1 cellular context compared by ENCODE assay signal in the genomic region with DNA sequence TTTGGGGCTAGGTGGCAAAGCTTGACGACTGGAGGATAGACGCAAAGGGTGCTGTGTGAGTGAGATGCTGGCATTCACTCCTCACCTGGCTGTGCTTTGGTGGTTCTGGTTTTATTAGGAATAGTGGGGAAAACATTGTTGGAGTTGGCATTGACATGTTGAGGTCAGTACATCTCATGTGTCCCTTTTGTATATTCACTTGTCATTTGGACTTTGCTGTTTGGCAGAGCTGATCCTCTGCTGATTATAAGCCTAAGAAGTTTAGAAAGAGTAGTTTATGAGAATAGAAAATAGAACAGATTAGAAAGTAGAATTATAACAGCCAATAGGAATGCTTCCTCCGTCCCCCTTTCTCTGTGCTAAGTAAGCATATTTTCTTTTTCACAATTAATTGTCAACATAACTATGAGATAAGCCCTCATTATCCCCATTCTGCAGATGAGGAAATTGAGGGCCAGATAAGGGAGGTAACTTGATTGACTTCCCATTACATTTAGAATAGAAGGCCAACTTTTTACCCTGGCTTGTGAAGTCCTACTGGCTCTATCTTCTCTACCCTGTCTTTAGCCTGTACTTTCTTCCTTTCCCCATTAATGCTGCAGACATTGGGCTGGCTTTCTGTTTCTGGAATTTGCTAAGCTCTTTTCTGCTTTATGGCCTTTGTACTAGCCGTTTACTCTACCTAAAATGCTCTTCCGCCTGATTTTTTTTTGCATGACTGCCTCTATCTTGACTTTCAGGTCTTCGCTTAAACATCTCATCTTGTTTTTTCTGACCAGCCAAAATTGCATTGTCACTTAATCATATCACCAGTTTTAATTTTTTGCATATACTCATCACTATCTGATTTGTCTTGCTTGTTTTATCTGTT.
TF ChIP-seq lines count a peak whose summit lies in the region.

No MANE protein-coding gene starts in this region.

TF ChIP-seq in GM12878, 131 proteins besides CTCF, POLR2A, EP300 and RAD21:
- no peak for TF ChIP-seq MXI1 (IDR thresholded peaks at IDR 0.05; ENCODE audit: low read depth, low read length)
- TF ChIP-seq EED (IDR thresholded peaks at IDR 0.05; ENCODE audit: low read depth) = no peak
- TF ChIP-seq, protein P1, sequence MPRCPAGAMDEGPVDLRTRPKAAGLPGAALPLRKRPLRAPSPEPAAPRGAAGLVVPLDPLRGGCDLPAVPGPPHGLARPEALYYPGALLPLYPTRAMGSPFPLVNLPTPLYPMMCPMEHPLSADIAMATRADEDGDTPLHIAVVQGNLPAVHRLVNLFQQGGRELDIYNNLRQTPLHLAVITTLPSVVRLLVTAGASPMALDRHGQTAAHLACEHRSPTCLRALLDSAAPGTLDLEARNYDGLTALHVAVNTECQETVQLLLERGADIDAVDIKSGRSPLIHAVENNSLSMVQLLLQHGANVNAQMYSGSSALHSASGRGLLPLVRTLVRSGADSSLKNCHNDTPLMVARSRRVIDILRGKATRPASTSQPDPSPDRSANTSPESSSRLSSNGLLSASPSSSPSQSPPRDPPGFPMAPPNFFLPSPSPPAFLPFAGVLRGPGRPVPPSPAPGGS (IDR thresholded peaks at IDR 0.05; ENCODE audit: borderline replicate concordance, insufficient read depth, low read depth, low read length, poor library complexity, severe bottlenecking) = no peak
- TF ChIP-seq, protein P2, sequence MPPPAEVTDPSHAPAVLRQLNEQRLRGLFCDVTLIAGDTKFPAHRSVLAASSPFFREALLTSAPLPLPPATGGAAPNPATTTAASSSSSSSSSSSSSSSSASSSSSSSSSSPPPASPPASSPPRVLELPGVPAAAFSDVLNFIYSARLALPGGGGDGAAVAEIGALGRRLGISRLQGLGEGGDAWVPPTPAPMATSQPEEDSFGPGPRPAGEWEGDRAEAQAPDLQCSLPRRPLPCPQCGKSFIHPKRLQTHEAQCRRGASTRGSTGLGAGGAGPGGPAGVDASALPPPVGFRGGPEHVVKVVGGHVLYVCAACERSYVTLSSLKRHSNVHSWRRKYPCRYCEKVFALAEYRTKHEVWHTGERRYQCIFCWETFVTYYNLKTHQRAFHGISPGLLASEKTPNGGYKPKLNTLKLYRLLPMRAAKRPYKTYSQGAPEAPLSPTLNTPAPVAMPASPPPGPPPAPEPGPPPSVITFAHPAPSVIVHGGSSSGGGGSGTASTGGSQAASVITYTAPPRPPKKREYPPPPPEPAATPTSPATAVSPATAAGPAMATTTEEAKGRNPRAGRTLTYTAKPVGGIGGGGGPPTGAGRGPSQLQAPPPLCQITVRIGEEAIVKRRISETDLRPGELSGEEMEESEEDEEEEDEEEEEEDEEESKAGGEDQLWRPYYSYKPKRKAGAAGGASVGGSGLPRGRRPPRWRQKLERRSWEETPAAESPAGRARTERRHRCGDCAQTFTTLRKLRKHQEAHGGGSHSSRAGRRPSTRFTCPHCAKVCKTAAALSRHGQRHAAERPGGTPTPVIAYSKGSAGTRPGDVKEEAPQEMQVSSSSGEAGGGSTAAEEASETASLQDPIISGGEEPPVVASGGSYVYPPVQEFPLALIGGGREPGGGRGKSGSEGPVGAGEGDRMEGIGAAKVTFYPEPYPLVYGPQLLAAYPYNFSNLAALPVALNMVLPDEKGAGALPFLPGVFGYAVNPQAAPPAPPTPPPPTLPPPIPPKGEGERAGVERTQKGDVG (CRISPR knock-in tag; IDR thresholded peaks at IDR 0.05) = no peak
- TF ChIP-seq, protein P3, sequence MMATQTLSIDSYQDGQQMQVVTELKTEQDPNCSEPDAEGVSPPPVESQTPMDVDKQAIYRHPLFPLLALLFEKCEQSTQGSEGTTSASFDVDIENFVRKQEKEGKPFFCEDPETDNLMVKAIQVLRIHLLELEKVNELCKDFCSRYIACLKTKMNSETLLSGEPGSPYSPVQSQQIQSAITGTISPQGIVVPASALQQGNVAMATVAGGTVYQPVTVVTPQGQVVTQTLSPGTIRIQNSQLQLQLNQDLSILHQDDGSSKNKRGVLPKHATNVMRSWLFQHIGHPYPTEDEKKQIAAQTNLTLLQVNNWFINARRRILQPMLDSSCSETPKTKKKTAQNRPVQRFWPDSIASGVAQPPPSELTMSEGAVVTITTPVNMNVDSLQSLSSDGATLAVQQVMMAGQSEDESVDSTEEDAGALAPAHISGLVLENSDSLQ (IDR thresholded peaks at IDR 0.05) = no peak
- TF ChIP-seq CBX3 (IDR thresholded peaks at IDR 0.05; ENCODE audit: borderline replicate concordance, low read depth) = no peak
- TF ChIP-seq SIN3A (IDR thresholded peaks at IDR 0.05; ENCODE audit: low read depth, low read length) = no peak
- no peak for TF ChIP-seq IKZF2 (IDR thresholded peaks at IDR 0.05)
- TF ChIP-seq MYB (IDR thresholded peaks at IDR 0.05; ENCODE audit: borderline replicate concordance, low read depth, low read length) = no peak
- TF ChIP-seq, protein P4, sequence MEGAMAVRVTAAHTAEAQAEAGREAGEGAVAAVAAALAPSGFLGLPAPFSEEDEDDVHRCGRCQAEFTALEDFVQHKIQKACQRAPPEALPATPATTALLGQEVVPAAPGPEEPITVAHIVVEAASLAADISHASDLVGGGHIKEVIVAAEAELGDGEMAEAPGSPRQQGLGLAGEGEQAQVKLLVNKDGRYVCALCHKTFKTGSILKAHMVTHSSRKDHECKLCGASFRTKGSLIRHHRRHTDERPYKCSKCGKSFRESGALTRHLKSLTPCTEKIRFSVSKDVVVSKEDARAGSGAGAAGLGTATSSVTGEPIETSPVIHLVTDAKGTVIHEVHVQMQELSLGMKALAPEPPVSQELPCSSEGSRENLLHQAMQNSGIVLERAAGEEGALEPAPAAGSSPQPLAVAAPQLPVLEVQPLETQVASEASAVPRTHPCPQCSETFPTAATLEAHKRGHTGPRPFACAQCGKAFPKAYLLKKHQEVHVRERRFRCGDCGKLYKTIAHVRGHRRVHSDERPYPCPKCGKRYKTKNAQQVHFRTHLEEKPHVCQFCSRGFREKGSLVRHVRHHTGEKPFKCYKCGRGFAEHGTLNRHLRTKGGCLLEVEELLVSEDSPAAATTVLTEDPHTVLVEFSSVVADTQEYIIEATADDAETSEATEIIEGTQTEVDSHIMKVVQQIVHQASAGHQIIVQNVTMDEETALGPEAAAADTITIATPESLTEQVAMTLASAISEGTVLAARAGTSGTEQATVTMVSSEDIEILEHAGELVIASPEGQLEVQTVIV (IDR thresholded peaks at IDR 0.05; ENCODE audit: borderline replicate concordance, partially characterized antibody) = no peak
- no peak for TF ChIP-seq ZNF24 (IDR thresholded peaks at IDR 0.05)
TF ChIP-seq in GM12878: peak in this region for 0.
